ENCODE assay signal across 17 cellular contexts in the genomic region with DNA sequence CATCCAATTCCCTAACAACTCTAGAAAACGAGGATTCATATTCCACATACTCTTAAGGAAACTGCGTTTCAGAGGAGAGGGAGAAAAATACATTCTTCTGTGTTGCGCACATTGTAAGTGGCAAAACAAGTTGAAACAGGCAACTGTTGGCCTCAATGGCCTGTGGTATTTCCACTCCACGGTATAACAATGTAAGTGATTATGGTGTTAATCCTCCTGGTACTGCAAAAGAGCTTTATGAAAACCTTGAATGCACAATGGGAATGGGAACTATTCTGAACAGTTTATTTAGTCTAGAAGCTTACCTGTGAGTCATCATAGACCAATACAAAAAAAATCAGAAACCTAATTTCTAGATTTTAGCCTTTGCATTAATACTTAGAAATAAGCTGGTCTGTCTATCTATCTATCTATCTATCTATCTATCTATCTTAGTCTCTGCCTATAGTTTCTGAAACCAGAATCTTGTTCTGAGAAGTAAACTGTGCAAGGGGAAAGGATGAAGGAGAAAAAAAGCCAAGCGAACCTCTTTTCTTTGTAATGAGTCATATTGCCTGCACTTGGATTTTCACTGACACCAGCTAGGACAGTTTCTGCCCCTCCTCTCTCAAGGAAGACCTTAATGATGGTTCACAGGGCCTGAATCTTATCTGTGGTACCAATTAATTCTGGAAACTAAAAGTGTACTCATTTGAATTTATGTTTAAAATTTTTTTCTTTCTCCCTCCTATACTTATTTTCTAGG.
DNase-seq lines count a peak whose midpoint lies in the region; ATAC-seq and TF ChIP-seq lines count a peak whose summit lies in the region.
"Had no signal": no experiment of that assay in that cellular context is flagged by ENCODE, and none has a peak within 500 bp of the region (broad histone marks: within the 10 kb centered on the region; RNA-seq: fewer than 3 reads in every experiment).

No MANE protein-coding gene starts in this region.

- TF ChIP-seq CTCF in PC-3 (conservative IDR thresholded peaks at IDR 0.05; ENCODE audit: low read depth, low read length) (no peak), mesothelial cell of epicardium (IDR thresholded peaks at IDR 0.05; ENCODE audit: unreplicated experiment) (no peak), endodermal cell (conservative IDR thresholded peaks at IDR 0.05) (no peak)

- H3K27ac ChIP-seq in GM23248 (no peak overlapping the region), PC-3 (ENCODE audit: low read length) (no peak overlapping the region), endodermal cell (ENCODE audit: low read depth, low read length) (no peak overlapping the region)

- H3K79me2 ChIP-seq in GM23248 (ENCODE audit: insufficient read depth) (no peaks in the 10 kb centered on the region), PC-3 (ENCODE audit: low read length) (no peaks in the 10 kb centered on the region)

- CTCF ChIA-PET in PC-3 (lab: Charles Lee): no interaction called here

- H3K27ac Mint-ChIP-seq in mesothelial cell of epicardium (peak overlapping the region; percentile 79), endodermal cell (no peak overlapping the region)
- H3K27ac Mint-ChIP-seq in activated T-helper 17 cell treated with anti-CD3 and anti-CD28 coated beads, Interleukin-2, amount 50 U/mL, for 72 hours: no peak overlapping the region
- H3K27ac Mint-ChIP-seq: activated T-helper 1 cell treated with anti-CD3 and anti-CD28 coated beads, Interleukin-12 subunit alpha, Interleukin-12 subunit beta, Interleukin-2, Interleukin-4 antibody, amounts not matched to agents 30 ng/mL and 10 ng/mL and 1 ng/mL, durations not matched to agents 14 hours and 24 hours and 36 hours; H9; nephron had no signal

- H3K4me3 ChIP-seq in GM23248: no peak overlapping the region
- no peak overlapping the region for H3K4me3 ChIP-seq in PC-3 (ENCODE audit: low read length)
- no peak overlapping the region for H3K4me3 ChIP-seq in endodermal cell (ENCODE audit: low read length)
- H3K4me3 ChIP-seq: prostate gland had no signal

- H3K4me2 ChIP-seq in GM23248 (ENCODE audit: unreplicated experiment) (no peak overlapping the region), PC-3 (ENCODE audit: low read length) (no peak overlapping the region)

- H3K9me3 ChIP-seq in GM23248 (ENCODE audit: low read depth) (no peaks in the 10 kb centered on the region), PC-3 (ENCODE audit: low read length) (no peaks in the 10 kb centered on the region), endodermal cell (ENCODE audit: control insufficient read depth, low read length) (no peaks in the 10 kb centered on the region)
- H3K9me3 ChIP-seq: prostate gland had no signal

- H3K4me1 Mint-ChIP-seq in mesothelial cell of epicardium (peaks cover 25% of the 10 kb centered on the region), endodermal cell (peaks cover 15% of the 10 kb centered on the region)
- H3K4me1 Mint-ChIP-seq in activated T-helper 17 cell treated with anti-CD3 and anti-CD28 coated beads, Interleukin-2, amount 50 U/mL, for 72 hours: peaks cover 4% of the 10 kb centered on the region

- H4K20me1 ChIP-seq in GM23248 (ENCODE audit: insufficient read depth): no peaks in the 10 kb centered on the region
- H4K20me1 ChIP-seq in PC-3 (ENCODE audit: low read length): no peaks in the 10 kb centered on the region

- H3K36me3 Mint-ChIP-seq in mesothelial cell of epicardium (no peaks in the 10 kb centered on the region), endodermal cell (ENCODE audit: low read depth) (no peaks in the 10 kb centered on the region)
- H3K36me3 Mint-ChIP-seq in activated T-helper 17 cell treated with anti-CD3 and anti-CD28 coated beads, Interleukin-2, amount 50 U/mL, for 72 hours (ENCODE audit: low read depth): no peaks in the 10 kb centered on the region

- POLR2A ChIA-PET in PC-3 (lab: Charles Lee; ENCODE audit: unreplicated experiment): no interaction called here

- H3K9ac ChIP-seq in GM23248: no peak overlapping the region
- no peak overlapping the region for H3K9ac ChIP-seq in PC-3 (ENCODE audit: low read length)
- no peak overlapping the region for H3K9ac ChIP-seq in endodermal cell (ENCODE audit: extremely low read depth, low read length, poor library complexity, severe bottlenecking)

- H3K4me1 ChIP-seq in GM23248 (ENCODE audit: insufficient read depth) (peaks cover 8% of the 10 kb centered on the region), PC-3 (ENCODE audit: insufficient read depth, low read length) (peaks cover 10% of the 10 kb centered on the region), endodermal cell (ENCODE audit: control insufficient read depth, insufficient read depth, low read length) (peaks cover 7% of the 10 kb centered on the region)

- ATAC-seq in PC-3: peak; percentile 44
- no peak for ATAC-seq in activated T-helper 17 cell treated with anti-CD3 and anti-CD28 coated beads, Interleukin-2, amount 50 U/mL, for 72 hours (replicated peaks)
- no peak for ATAC-seq in HG03025 (IDR thresholded peaks at IDR 0.05; ENCODE audit: low FRiP score, unreplicated experiment)

- H3K9me3 Mint-ChIP-seq in mesothelial cell of epicardium (no peaks in the 10 kb centered on the region), endodermal cell (no peaks in the 10 kb centered on the region)
- H3K9me3 Mint-ChIP-seq in activated T-helper 17 cell treated with anti-CD3 and anti-CD28 coated beads, Interleukin-2, amount 50 U/mL, for 72 hours: no peaks in the 10 kb centered on the region
- H3K9me3 Mint-ChIP-seq: activated T-helper 1 cell treated with anti-CD3 and anti-CD28 coated beads, Interleukin-12 subunit alpha, Interleukin-12 subunit beta, Interleukin-2, Interleukin-4 antibody, amounts not matched to agents 30 ng/mL and 10 ng/mL and 1 ng/mL, durations not matched to agents 14 hours and 24 hours and 36 hours; H9; nephron had no signal

- H2AFZ ChIP-seq in GM23248 (peak overlapping the region; percentile 53; the same call in 1 of the 2 replicates), PC-3 (ENCODE audit: low read length) (no peak overlapping the region)

- BruUV-seq in PC-3 (replicated peaks; lab: Mats Ljungman, UMichigan): no TSS peak

- no peaks in the 10 kb centered on the region for H3K27me3 Mint-ChIP-seq in mesothelial cell of epicardium (ENCODE audit: low read depth)
- H3K27me3 Mint-ChIP-seq in activated T-helper 17 cell treated with anti-CD3 and anti-CD28 coated beads, Interleukin-2, amount 50 U/mL, for 72 hours: peaks cover 20% of the 10 kb centered on the region
- no peaks in the 10 kb centered on the region for H3K27me3 Mint-ChIP-seq in endodermal cell (ENCODE audit: insufficient read depth)

- H3K27me3 ChIP-seq in GM23248 (replicated peaks; ENCODE audit: insufficient read depth): no peaks in the 10 kb centered on the region
- no peaks in the 10 kb centered on the region for H3K27me3 ChIP-seq in PC-3 (ENCODE audit: low read length)
- no peaks in the 10 kb centered on the region for H3K27me3 ChIP-seq in endodermal cell (ENCODE audit: control insufficient read depth, insufficient read depth, low read length, poor library complexity, severe bottlenecking)

- no peak overlapping the region for H3K4me3 Mint-ChIP-seq in mesothelial cell of epicardium
- H3K4me3 Mint-ChIP-seq in activated T-helper 17 cell treated with anti-CD3 and anti-CD28 coated beads, Interleukin-2, amount 50 U/mL, for 72 hours: no peak overlapping the region
- H3K4me3 Mint-ChIP-seq in endodermal cell: no peak overlapping the region
- H3K4me3 Mint-ChIP-seq: activated T-helper 1 cell treated with anti-CD3 and anti-CD28 coated beads, Interleukin-12 subunit alpha, Interleukin-12 subunit beta, Interleukin-2, Interleukin-4 antibody, amounts not matched to agents 30 ng/mL and 10 ng/mL and 1 ng/mL, durations not matched to agents 14 hours and 24 hours and 36 hours; H9; nephron had no signal

- in situ Hi-C loops in GM23248 (cut with MboI): no loop called here

- intact Hi-C loops in PC-3 (cut with micrococcal nuclease): no loop called here

- H3K9me2 ChIP-seq in GM23248 (ENCODE audit: insufficient read depth) (no peaks in the 10 kb centered on the region), PC-3 (replicated peaks; ENCODE audit: low read length) (no peaks in the 10 kb centered on the region)

- no peaks in the 10 kb centered on the region for H3K36me3 ChIP-seq in GM23248 (ENCODE audit: low read depth)
- no peaks in the 10 kb centered on the region for H3K36me3 ChIP-seq in PC-3 (ENCODE audit: low read depth, low read length)
- H3K36me3 ChIP-seq in endodermal cell (ENCODE audit: control insufficient read depth, insufficient read depth, low read length): no peaks in the 10 kb centered on the region
- H3K36me3 ChIP-seq: prostate gland had no signal

- H3F3A ChIP-seq in GM23248 (ENCODE audit: insufficient read depth) (peaks cover 9% of the 10 kb centered on the region; the same call in 1 of the 2 replicates), PC-3 (ENCODE audit: low read length, unreplicated experiment) (no peaks in the 10 kb centered on the region)

- peak; percentile 18 for DNase-seq in GM23248
- no peak for DNase-seq in PC-3
- peak; percentile 29 for DNase-seq in dermis blood vessel endothelial cell
- no peak for DNase-seq in mesothelial cell of epicardium (ENCODE audit: low spot score in 2 of 2, unreplicated experiment in 2 of 2)
- DNase-seq in mesenteric fat pad (ENCODE audit: low spot score): no peak
- no peak for DNase-seq in endodermal cell
- DNase-seq: activated CD4-positive, CD25-positive, alpha-beta regulatory T cell; activated CD8-positive, alpha-beta memory T cell treated with anti-CD3 and anti-CD28 coated beads for 24 hours; COR-L47; H9; NCI-H1694; SHP77 treated with DMSO at 0.1 percent for 48 hours had no signal

- 54 to 55% methylated on average over 5 of the region's 5 CpGs for WGBS in GM23248 (ENCODE audit: low coverage in 1 of 2, low lambda C conversion rate in 2 of 2, missing lambda C conversion rate in 2 of 2), 2 experiments
- WGBS in endodermal cell (ENCODE audit: insufficient coverage in 1 of 2, insufficient read length in 1 of 2), 2 experiments: 85 to 88% methylated on average over 4 to 5 of the region's 5 CpGs

Comparison
In these comparisons a context has a peak if more than half of its experiments do, and no peak if none do; other contexts are left out.
1. DNase-seq: peak in GM23248 (single experiment) and dermis blood vessel endothelial cell (single experiment); none in PC-3 (single experiment), mesothelial cell of epicardium (0 of 2), mesenteric fat pad (single experiment) and endodermal cell (single experiment).